In genomic region chr17:74295625-74296547, GRCh38 we compare ENCODE assay signal across 12 cellular contexts. TPM values are rescaled to one million over a fixed set of nuclear protein-coding genes. Genes with fewer than 3 reads are reported as not detected.
DNase-seq lines count a peak whose midpoint lies in the region; ATAC-seq and TF ChIP-seq lines count a peak whose summit lies in the region.
"Had no signal": no experiment of that assay in that cellular context is flagged by ENCODE, and none has a peak within 500 bp of the region (broad histone marks: within the 10 kb centered on the region; RNA-seq: fewer than 3 reads in every experiment).

No MANE protein-coding gene starts in this region.

- no peaks in the 10 kb centered on the region for H3K9me3 ChIP-seq in upper lobe of right lung
- H3K9me3 ChIP-seq: ascending aorta, neutrophil had no signal

- H3K27ac ChIP-seq in dorsolateral prefrontal cortex (peak overlapping the region in 46 of 59 donors; percentile 3 to 79 (median 61)), upper lobe of right lung (no peak overlapping the region)
- H3K27ac ChIP-seq: ascending aorta, neutrophil had no signal

- intact Hi-C loops in Right ventricle myocardium inferior (cut with DNase I) (loop anchor here (1.0 to 5.0 kb wide), 3 partner anchors 53 to 156 kb away; partner anchors contain the start of gene TTYH2), cardiac septum (cut with DNase I) (loop anchor here (2.0 kb wide), 1 partner anchor 85 kb away; no protein-coding TSS in a partner anchor), dorsolateral prefrontal cortex (cut with DNase I) (loop anchor here (2.0 to 5.0 kb wide), 3 partner anchors 34 to 85 kb away; no protein-coding TSS in a partner anchor), upper lobe of right lung (cut with DNase I) (loop anchor here (5.0 kb wide), 1 partner anchor 84 kb away; the partner anchor contains the start of gene TTYH2)

- H3K4me1 Mint-ChIP-seq in activated CD4-positive, alpha-beta memory T cell treated with anti-CD3 and anti-CD28 coated beads, Interleukin-2, amount 10 ng/mL, durations not matched to agents 7 days and 5 days, result peaks cover 25% of the 10 kb centered on the region

- H3K4me1 ChIP-seq in upper lobe of right lung, result no peaks in the 10 kb centered on the region
- H3K4me1 ChIP-seq: ascending aorta had no signal

- CTCF ChIA-PET in activated CD4-positive, alpha-beta memory T cell treated with anti-CD3 and anti-CD28 coated beads, Interleukin-2, amount 10 ng/mL, durations not matched to agents 7 days and 5 days (lab: Charles Lee), result interaction anchor here (0.6 to 6.6 kb wide), 22 partner anchors 9 to 908 kb away, joined by 3 to 58 read pairs (median 6); partner anchors contain the start of genes BTBD17, GPR142, RPL38 and TTYH2

- H3K27ac Mint-ChIP-seq in activated CD4-positive, alpha-beta memory T cell treated with anti-CD3 and anti-CD28 coated beads, Interleukin-2, amount 10 ng/mL, durations not matched to agents 7 days and 5 days, result no peak overlapping the region

- H3K4me3 Mint-ChIP-seq in activated CD4-positive, alpha-beta memory T cell treated with anti-CD3 and anti-CD28 coated beads, Interleukin-2, amount 10 ng/mL, durations not matched to agents 7 days and 5 days, result no peak overlapping the region
- H3K4me3 Mint-ChIP-seq: activated CD4-positive, alpha-beta T cell treated with anti-CD3 and anti-CD28 coated beads, Interleukin-2, amount 10 ng/mL, durations not matched to agents 24 days and 14 days had no signal

- no peaks in the 10 kb centered on the region for H3K9me3 Mint-ChIP-seq in activated CD4-positive, alpha-beta memory T cell treated with anti-CD3 and anti-CD28 coated beads, Interleukin-2, amount 10 ng/mL, durations not matched to agents 7 days and 5 days

- H3K36me3 ChIP-seq in upper lobe of right lung, result no peaks in the 10 kb centered on the region
- H3K36me3 ChIP-seq: ascending aorta, neutrophil had no signal

- TF ChIP-seq CTCF in dorsolateral prefrontal cortex (IDR thresholded peaks at IDR 0.05 in 54 of 56, conservative IDR thresholded peaks at IDR 0.05 in 2 of 56; ENCODE audit: low read depth in 1 of 56, partially characterized antibody in 56 of 56) (no peak), upper lobe of right lung (IDR thresholded peaks at IDR 0.05) (no peak)

- no peaks in the 10 kb centered on the region for H3K27me3 Mint-ChIP-seq in activated CD4-positive, alpha-beta memory T cell treated with anti-CD3 and anti-CD28 coated beads, Interleukin-2, amount 10 ng/mL, durations not matched to agents 7 days and 5 days

- POLR2A ChIA-PET in activated CD4-positive, alpha-beta memory T cell treated with anti-CD3 and anti-CD28 coated beads, Interleukin-2, amount 10 ng/mL, durations not matched to agents 7 days and 5 days (lab: Charles Lee), result interaction anchor here (0.7 to 2.4 kb wide), 11 partner anchors 8 to 91 kb away, joined by 3 to 15 read pairs (median 7); partner anchors contain the start of gene TTYH2

- no peaks in the 10 kb centered on the region for H3K36me3 Mint-ChIP-seq in activated CD4-positive, alpha-beta memory T cell treated with anti-CD3 and anti-CD28 coated beads, Interleukin-2, amount 10 ng/mL, durations not matched to agents 7 days and 5 days (ENCODE audit: low read depth)

- DNase-seq in Right ventricle myocardium inferior (ENCODE audit: missing footprints), result peak; percentile 62
- no peak for DNase-seq in cardiac septum (ENCODE audit: low spot score)
- DNase-seq in dorsolateral prefrontal cortex, result no peak
- DNase-seq in left lobe of liver (ENCODE audit: low spot score), result no peak
- no peak for DNase-seq in upper lobe of right lung
- DNase-seq in HuH-7 (ENCODE audit: low spot score), result no peak
- DNase-seq in activated CD4-positive, alpha-beta memory T cell treated with anti-CD3 and anti-CD28 coated beads, Interleukin-2, amount 10 ng/mL, durations not matched to agents 7 days and 5 days, result no peak
- DNase-seq: NCI-H1417 treated with DMSO at 0.1 percent for 48 hours had no signal

- H3K4me3 ChIP-seq in dorsolateral prefrontal cortex (no peak overlapping the region), upper lobe of right lung (no peak overlapping the region)
- H3K4me3 ChIP-seq: ascending aorta had no signal

- peaks cover 0 to 4% (median 0%) of the 10 kb centered on the region in 45 donors for H3K27me3 ChIP-seq in dorsolateral prefrontal cortex
- H3K27me3 ChIP-seq in upper lobe of right lung, result peaks cover 13% of the 10 kb centered on the region
- H3K27me3 ChIP-seq: ascending aorta had no signal

- ATAC-seq in Right ventricle myocardium inferior (peak; percentile 93), left lobe of liver (peak; percentile 55), upper lobe of right lung (peak; percentile 49), GM18867 (IDR thresholded peaks at IDR 0.05; ENCODE audit: unreplicated experiment) (no peak)

RNA-seq across cellular contexts. Expression of gene DNAI2, which starts 21.9 kb away (rescaled TPM):
- total RNA-seq in Right ventricle myocardium inferior (not detected), cardiac septum (not detected), dorsolateral prefrontal cortex (under 1 TPM in 21 of 120 experiments, not detected in 99; 0.19 to 0.96 (median 0.40) TPM), left lobe of liver (not detected), upper lobe of right lung (not detected)
- 1 to 10 TPM; 2.5 to 3.1 TPM for total RNA-seq in activated CD4-positive, alpha-beta memory T cell treated with anti-CD3 and anti-CD28 coated beads, Interleukin-2, amount 10 ng/mL, durations not matched to agents 7 days and 5 days
- total RNA-seq: ascending aorta had no signal

RNA-seq across cellular contexts. Expression of gene KIF19, which starts 30.1 kb away (rescaled TPM):
- total RNA-seq in Right ventricle myocardium inferior (0.16 TPM), cardiac septum (0.08 TPM), dorsolateral prefrontal cortex (10 to 100 TPM in 90 of 120 experiments, 1 to 10 TPM in 30; 1.0 to 84.8 (median 17.6) TPM), left lobe of liver (0.58 TPM), upper lobe of right lung (0.23 TPM)
- total RNA-seq in activated CD4-positive, alpha-beta memory T cell treated with anti-CD3 and anti-CD28 coated beads, Interleukin-2, amount 10 ng/mL, durations not matched to agents 7 days and 5 days, result 1 to 10 TPM; 3.5 to 3.8 TPM
